Comparison of ENCODE assay signal across 10 cellular contexts in genomic region chr12:54251667-54252284, GRCh38. TPM values are rescaled to one million over a fixed set of nuclear protein-coding genes. Genes with fewer than 3 reads are reported as not detected.
A peak's percentile ranks its signal among the peaks of the same experiment; 100 is the strongest.
DNase-seq lines count a peak whose midpoint lies in the region; ATAC-seq and TF ChIP-seq lines count a peak whose summit lies in the region.
"Had no signal": no experiment of that assay in that cellular context is flagged by ENCODE, and none has a peak within 500 bp of the region (broad histone marks: within the 10 kb centered on the region; RNA-seq: fewer than 3 reads in every experiment).

No MANE protein-coding gene starts in this region.

- intact Hi-C loops in CD4-positive, alpha-beta memory T cell (cut with micrococcal nuclease): loop anchor here (1.0 to 2.0 kb wide), 3 partner anchors 73 to 117 kb away; no protein-coding TSS in a partner anchor
- intact Hi-C loops in mucosa of descending colon (cut with DNase I, micrococcal nuclease): no loop called here

- no peaks in the 10 kb centered on the region for H3K4me1 ChIP-seq in CD4-positive, alpha-beta memory T cell (ENCODE audit: insufficient read depth, low read length)
- peaks cover 9% of the 10 kb centered on the region for H3K4me1 ChIP-seq in GM23248 (ENCODE audit: insufficient read depth)
- H3K4me1 ChIP-seq in OCI-LY3 (ENCODE audit: low read length): 0 out of 2 replicates have a peak, but pooled peaks cover 2% of the 10 kb centered on the region
- no peaks in the 10 kb centered on the region for H3K4me1 ChIP-seq in mucosa of descending colon (ENCODE audit: low read depth)

- peak; percentile 49 for ATAC-seq in mucosa of descending colon
- no peak for ATAC-seq in GM19035 (IDR thresholded peaks at IDR 0.05; ENCODE audit: unreplicated experiment)
- no peak for ATAC-seq in GM21423 (IDR thresholded peaks at IDR 0.05; ENCODE audit: unreplicated experiment)

- peak in 4 of 5 donors; percentile 36 to 52 (median 46) for DNase-seq in CD4-positive, alpha-beta memory T cell
- DNase-seq in GM23248: peak; percentile 79
- DNase-seq in dedifferentiated amniotic fluid mesenchymal stem cell (ENCODE audit: extremely low spot score): peak; percentile 59
- peak in 1 of 3 donors; percentile 40 for DNase-seq in mucosa of descending colon
- DNase-seq in MV-4-11 (lab: John Stamatoyannopoulos, UW): no peak

- H3K27me3 Mint-ChIP-seq in CD4-positive, alpha-beta memory T cell: no peaks in the 10 kb centered on the region

- H3K4me2 ChIP-seq in GM23248 (ENCODE audit: unreplicated experiment) (no peak overlapping the region), OCI-LY3 (ENCODE audit: low read length) (no peak overlapping the region)

- H3K79me2 ChIP-seq in GM23248 (ENCODE audit: insufficient read depth): peaks cover 81% of the 10 kb centered on the region
- peaks cover 27% of the 10 kb centered on the region for H3K79me2 ChIP-seq in OCI-LY3 (ENCODE audit: low read length)

- peaks cover 4 to 9% (median 6%) of the 10 kb centered on the region in 4 donors for H3K4me1 Mint-ChIP-seq in CD4-positive, alpha-beta memory T cell

- no peak overlapping the region for H3K27ac ChIP-seq in CD4-positive, alpha-beta memory T cell (ENCODE audit: low read depth, low read length)
- no peak overlapping the region for H3K27ac ChIP-seq in GM23248
- no peak overlapping the region for H3K27ac ChIP-seq in OCI-LY3 (ENCODE audit: low read length)
- H3K27ac ChIP-seq: skin epidermis had no signal

- no peaks in the 10 kb centered on the region for H3K9me3 ChIP-seq in CD4-positive, alpha-beta memory T cell (ENCODE audit: control insufficient read depth in 1 of 2, low read length in 2 of 2)
- H3K9me3 ChIP-seq in GM23248 (ENCODE audit: low read depth) (no peaks in the 10 kb centered on the region), OCI-LY3 (ENCODE audit: insufficient read depth, low read length) (no peaks in the 10 kb centered on the region), mucosa of descending colon (no peaks in the 10 kb centered on the region)

- CTCF ChIA-PET in CD4-positive, alpha-beta memory T cell (lab: Charles Lee; ENCODE audit: partially characterized antibody): interaction anchor here (0.6 to 6.1 kb wide), 39 partner anchors 9 to 347 kb away, joined by 3 to 75 read pairs (median 5); partner anchors contain the start of genes CBX5, COPZ1 and HNRNPA1

- 88 to 100% methylated on average over 1 of the region's 1 CpG for WGBS in GM23248 (ENCODE audit: low coverage in 1 of 2, low lambda C conversion rate in 2 of 2, missing lambda C conversion rate in 2 of 2), 2 experiments

- TF ChIP-seq CTCF in OCI-LY3 (IDR thresholded peaks at IDR 0.05; ENCODE audit: low read depth, low read length) (peak; percentile 64), mucosa of descending colon (IDR thresholded peaks at IDR 0.05) (no peak)

- in situ Hi-C loops in GM23248 (cut with MboI): no loop called here

- H2AFZ ChIP-seq in GM23248: no peak overlapping the region
- H2AFZ ChIP-seq in OCI-LY3 (ENCODE audit: low read depth, low read length): no peak overlapping the region

- peaks cover 13% of the 10 kb centered on the region for H3K36me3 ChIP-seq in CD4-positive, alpha-beta memory T cell (ENCODE audit: insufficient read depth, low read length)
- H3K36me3 ChIP-seq in GM23248 (ENCODE audit: low read depth) (peaks cover 22% of the 10 kb centered on the region), OCI-LY3 (replicated peaks; ENCODE audit: low read depth, low read length) (peaks cover 44% of the 10 kb centered on the region), mucosa of descending colon (ENCODE audit: low read depth) (peaks cover under 1% of the 10 kb centered on the region)

- no peaks in the 10 kb centered on the region for H3K9me3 Mint-ChIP-seq in CD4-positive, alpha-beta memory T cell

- no peaks in the 10 kb centered on the region for H4K20me1 ChIP-seq in GM23248 (ENCODE audit: insufficient read depth)
- no peaks in the 10 kb centered on the region for H4K20me1 ChIP-seq in OCI-LY3 (ENCODE audit: insufficient read depth, low read length)

- no peak overlapping the region for H3K9ac ChIP-seq in GM23248
- no peak overlapping the region for H3K9ac ChIP-seq in OCI-LY3 (ENCODE audit: low read length)

- peaks cover 44% of the 10 kb centered on the region in 2 donors for H3K36me3 Mint-ChIP-seq in CD4-positive, alpha-beta memory T cell

- peaks cover 9% of the 10 kb centered on the region for H3F3A ChIP-seq in GM23248 (ENCODE audit: insufficient read depth)

- no peaks in the 10 kb centered on the region for H3K27me3 ChIP-seq in CD4-positive, alpha-beta memory T cell (ENCODE audit: insufficient read depth, low read length)
- H3K27me3 ChIP-seq in GM23248 (replicated peaks; ENCODE audit: insufficient read depth) (no peaks in the 10 kb centered on the region), OCI-LY3 (ENCODE audit: low read depth, low read length) (no peaks in the 10 kb centered on the region)

- no peak overlapping the region for H3K4me3 ChIP-seq in CD4-positive, alpha-beta memory T cell (ENCODE audit: low read length in 2 of 2)
- H3K4me3 ChIP-seq in GM23248: no peak overlapping the region
- no peak overlapping the region for H3K4me3 ChIP-seq in OCI-LY3 (ENCODE audit: low read length)
- H3K4me3 ChIP-seq in mucosa of descending colon: no peak overlapping the region
- H3K4me3 ChIP-seq: skin epidermis had no signal

- no peak overlapping the region for H3K4me3 Mint-ChIP-seq in CD4-positive, alpha-beta memory T cell

- H3K27ac Mint-ChIP-seq in CD4-positive, alpha-beta memory T cell: peak overlapping the region in 1 of 7 donors; percentile 63

- no peaks in the 10 kb centered on the region for H3K9me2 ChIP-seq in GM23248 (ENCODE audit: insufficient read depth)

- POLR2A ChIA-PET in CD4-positive, alpha-beta memory T cell (lab: Charles Lee; ENCODE audit: partially characterized antibody): interaction anchor here (0.5 to 3.1 kb wide), 6 partner anchors 23 to 116 kb away, joined by 3 to 13 read pairs (median 4); partner anchors contain the start of genes CBX5, COPZ1 and HNRNPA1

RNA-seq across cellular contexts. Expression of gene CBX5, which starts 28.1 kb away (rescaled TPM):
- 10 to 100 TPM; 71.0 to 76.3 TPM for total RNA-seq in CD4-positive, alpha-beta memory T cell
- 10 to 100 TPM; 13.3 to 19.2 TPM for polyA plus RNA-seq in CD4-positive, alpha-beta memory T cell
- total RNA-seq in GM23248 (2014; rRNA removed; shearing (Covaris generic)): 36.7 and 37.6 TPM in 2 replicates
- 29.6 TPM in 2 replicates for polyA plus RNA-seq in GM23248 (2016; fragmentation: Nextera tagmentation; extraction: Ambion mirVana)
- 10 to 100 TPM; 37.1 to 56.9 (median 50.5) TPM for total RNA-seq in mucosa of descending colon

RNA-seq across cellular contexts. Expression of gene HNRNPA1, which starts 28.8 kb away (rescaled TPM):
- total RNA-seq in CD4-positive, alpha-beta memory T cell: 1,000 to 10,000 TPM in 1 of 2 experiments, 100 to 1,000 TPM in 1; 986 to 1,061 TPM
- polyA plus RNA-seq in CD4-positive, alpha-beta memory T cell: 100 to 1,000 TPM; 756 to 958 TPM
- total RNA-seq in GM23248 (2014; rRNA removed; shearing (Covaris generic)): 217 and 226 TPM in 2 replicates
- polyA plus RNA-seq in GM23248 (2016; fragmentation: Nextera tagmentation; extraction: Ambion mirVana): 346 and 351 TPM in 2 replicates
- 100 to 1,000 TPM; 580 to 894 (median 610) TPM for total RNA-seq in mucosa of descending colon

RNA-seq across cellular contexts. Expression of gene NFE2, which starts 49.0 kb away (rescaled TPM):
- total RNA-seq in CD4-positive, alpha-beta memory T cell: not detected
- under 1 TPM in 1 of 2 donors, not detected in 1; 0.25 TPM for polyA plus RNA-seq in CD4-positive, alpha-beta memory T cell
- total RNA-seq in GM23248 (2014; rRNA removed; shearing (Covaris generic)): not detected in 2 replicates
- 0.46 TPM in 1 of 2 replicates, not detected in the other for polyA plus RNA-seq in GM23248 (2016; fragmentation: Nextera tagmentation; extraction: Ambion mirVana)
- under 1 TPM in 2 of 3 donors, not detected in 1; 0.25 to 0.31 TPM for total RNA-seq in mucosa of descending colon
- total RNA-seq: T-helper 1 cell treated with Interleukin-12 subunit alpha and Interleukin-12 subunit beta and Interleukin-4 antibody, amounts not matched to agents 30 ng/mL and 1 ng/mL, for 36 hours had no signal
